Comparison of ENCODE assay signal across 20 cellular contexts in genomic region chr22:26689553-26690301, GRCh38. TPM values are rescaled to one million over a fixed set of nuclear protein-coding genes. Genes with fewer than 3 reads are reported as not detected.
DNase-seq lines count a peak whose midpoint lies in the region; ATAC-seq and TF ChIP-seq lines count a peak whose summit lies in the region.
"Had no signal": no experiment of that assay in that cellular context is flagged by ENCODE, and none has a peak within 500 bp of the region (broad histone marks: within the 10 kb centered on the region; RNA-seq: fewer than 3 reads in every experiment).

No MANE protein-coding gene starts in this region.

- WGBS in mammary epithelial cell (ENCODE audit: low coverage, missing lambda C conversion rate), result 80% methylated on average over 10 of the region's 12 CpGs

- intact Hi-C loops in activated CD4-positive, alpha-beta T cell treated with anti-CD3 and anti-CD28 coated beads, Interleukin-2, amount 10 ng/mL, durations not matched to agents 24 days and 14 days (cut with micrococcal nuclease), result no loop called here
- intact Hi-C loops in mammary epithelial cell (cut with micrococcal nuclease), result no loop called here

- H2AFZ ChIP-seq in GM23338 (0 out of 2 replicates have a peak overlapping the region, but pooled peaks have one; percentile 44), mammary epithelial cell (ENCODE audit: low read depth, low read length) (no peak overlapping the region)

- peaks cover 19 to 79% (median 53%) of the 10 kb centered on the region in 11 experiments; a peak in 18 of 22 replicates for H4K20me1 ChIP-seq in BLaER1 treated with 17β-estradiol and CSF1 and Interleukin-3, amounts not matched to agents 10 nM and 100 nM
- H4K20me1 ChIP-seq in GM23338 (replicated peaks; ENCODE audit: insufficient read depth) (no peaks in the 10 kb centered on the region), mammary epithelial cell (ENCODE audit: insufficient read depth, low read length) (no peaks in the 10 kb centered on the region)

- no peaks in the 10 kb centered on the region for H3K27me3 ChIP-seq in BLaER1 treated with 17β-estradiol and CSF1 and Interleukin-3, amounts not matched to agents 10 nM and 100 nM
- H3K27me3 ChIP-seq in GM23338 (ENCODE audit: insufficient read depth) (0 out of 2 replicates have a peak, but pooled peaks cover 4% of the 10 kb centered on the region), layer of hippocampus (ENCODE audit: control insufficient read depth, insufficient read depth, low read length) (no peaks in the 10 kb centered on the region), mammary epithelial cell (ENCODE audit: insufficient read depth, low read length) (no peaks in the 10 kb centered on the region)
- H3K27me3 ChIP-seq: left lung, transverse colon had no signal

- no TSS peak for BruUV-seq in mammary epithelial cell (replicated peaks; lab: Mats Ljungman, UMichigan)

- peaks cover 7% of the 10 kb centered on the region for H3K27me3 Mint-ChIP-seq in GM23338 (ENCODE audit: insufficient read depth, low read depth, poor library complexity)
- H3K27me3 Mint-ChIP-seq in activated CD4-positive, alpha-beta T cell treated with anti-CD3 and anti-CD28 coated beads, Interleukin-2, amount 10 ng/mL, durations not matched to agents 24 days and 14 days, result no peaks in the 10 kb centered on the region

- H3K9me2 ChIP-seq in GM23338 (ENCODE audit: insufficient read depth), result no peaks in the 10 kb centered on the region

- peaks cover 20% of the 10 kb centered on the region for H3K4me1 Mint-ChIP-seq in GM23338
- peaks cover 14% of the 10 kb centered on the region for H3K4me1 Mint-ChIP-seq in activated CD4-positive, alpha-beta T cell treated with anti-CD3 and anti-CD28 coated beads, Interleukin-2, amount 10 ng/mL, durations not matched to agents 24 days and 14 days
- H3K4me1 Mint-ChIP-seq: mesothelial cell of epicardium had no signal

- peak; percentile 94 for ATAC-seq in GM23338
- ATAC-seq: HCT116, left lung had no signal

- TF ChIP-seq CTCF in GM23338 (conservative IDR thresholded peaks at IDR 0.05; ENCODE audit: low read depth in 2 of 2) (no peak), mammary epithelial cell (conservative IDR thresholded peaks at IDR 0.05 in 1 of 2, IDR thresholded peaks at IDR 0.05 in 1 of 2; ENCODE audit: extremely low read depth in 1 of 2, insufficient read depth in 1 of 2, low read depth in 1 of 2, low read length in 2 of 2) (no peak)

- no peak overlapping the region for H3K27ac ChIP-seq in BLaER1 treated with 17β-estradiol and CSF1 and Interleukin-3, amounts not matched to agents 10 nM and 100 nM
- peak overlapping the region; percentile 42; the same call in 1 of the 2 replicates for H3K27ac ChIP-seq in GM23338 (ENCODE audit: low read depth)
- H3K27ac ChIP-seq in caudate nucleus (ENCODE audit: low read depth, low read length), result peak overlapping the region; percentile 64
- H3K27ac ChIP-seq in layer of hippocampus (ENCODE audit: low read depth, low read length), result peak overlapping the region; percentile 10
- H3K27ac ChIP-seq in mammary epithelial cell (ENCODE audit: insufficient read depth, low read depth, low read length), result no peak overlapping the region
- H3K27ac ChIP-seq: HL-60, left lung, transverse colon had no signal

- no peaks in the 10 kb centered on the region for H3K79me2 ChIP-seq in GM23338 (replicated peaks; ENCODE audit: insufficient read depth)
- H3K79me2 ChIP-seq in mammary epithelial cell (ENCODE audit: insufficient read depth, low read length), result peaks cover 6% of the 10 kb centered on the region

- H3K36me3 ChIP-seq in BLaER1 treated with 17β-estradiol and CSF1 and Interleukin-3, amounts not matched to agents 10 nM and 100 nM, result peaks cover 31 to 60% (median 51%) of the 10 kb centered on the region in 11 experiments
- no peaks in the 10 kb centered on the region for H3K36me3 ChIP-seq in GM23338 (ENCODE audit: insufficient read depth)
- no peaks in the 10 kb centered on the region for H3K36me3 ChIP-seq in mammary epithelial cell (ENCODE audit: insufficient read depth, low read length)

- H3K9ac ChIP-seq in BLaER1 treated with 17β-estradiol and CSF1 and Interleukin-3, amounts not matched to agents 10 nM and 100 nM, result no peak overlapping the region
- no peak overlapping the region for H3K9ac ChIP-seq in mammary epithelial cell (ENCODE audit: insufficient read depth, low read length)

- peaks cover 15% of the 10 kb centered on the region for H3F3A ChIP-seq in GM23338 (replicated peaks; ENCODE audit: low read depth)

- CTCF ChIA-PET in mammary epithelial cell (lab: Charles Lee; ENCODE audit: low non-redundant PET), result no interaction called here

- peaks cover 16 to 48% (median 31%) of the 10 kb centered on the region in 10 experiments for H3K4me1 ChIP-seq in BLaER1 treated with 17β-estradiol and CSF1 and Interleukin-3, amounts not matched to agents 10 nM and 100 nM
- H3K4me1 ChIP-seq in GM23338 (ENCODE audit: insufficient read depth) (peaks cover 21% of the 10 kb centered on the region), mammary epithelial cell (ENCODE audit: insufficient read depth, low read length) (no peaks in the 10 kb centered on the region)
- H3K4me1 ChIP-seq: transverse colon had no signal

- peak; percentile 20 for DNase-seq in GM23338 (ENCODE audit: low spot score)
- DNase-seq in caudate nucleus (lab: John Stamatoyannopoulos, UW), result peak in 5 of 61 donors; percentile 11 to 61 (median 34)
- DNase-seq in NCI-H128 (lab: John Stamatoyannopoulos, UW; ENCODE audit: unreplicated experiment), result no peak
- no peak for DNase-seq in activated CD4-positive, alpha-beta T cell treated with anti-CD3 and anti-CD28 coated beads, Interleukin-2, amount 10 ng/mL, durations not matched to agents 24 days and 14 days
- no peak for DNase-seq in kidney tubule cell (ENCODE audit: low spot score)
- no peak for DNase-seq in mammary epithelial cell
- DNase-seq: activated CD4-positive, alpha-beta T cell treated with anti-CD3 and anti-CD28 coated beads, Interleukin-2, amount 50 U/mL, for 4 hours; DMS 273 treated with DMSO at 0.1 percent for 48 hours; left lung; NCI-H187 treated with DMSO at 0.1 percent for 48 hours; NCI-H2227 treated with DMSO at 0.1 percent for 48 hours; NCI-H748 treated with DMSO at 0.1 percent for 48 hours; T-helper 9 cell; transverse colon had no signal

- no peak overlapping the region for H3K27ac Mint-ChIP-seq in GM23338
- H3K27ac Mint-ChIP-seq in activated CD4-positive, alpha-beta T cell treated with anti-CD3 and anti-CD28 coated beads, Interleukin-2, amount 10 ng/mL, durations not matched to agents 24 days and 14 days, result no peak overlapping the region
- H3K27ac Mint-ChIP-seq: mesothelial cell of epicardium had no signal

- no peak overlapping the region for H3K4me3 ChIP-seq in BLaER1 treated with 17β-estradiol and CSF1 and Interleukin-3, amounts not matched to agents 10 nM and 100 nM
- H3K4me3 ChIP-seq in GM23338 (0 out of 2 replicates have a peak overlapping the region, but pooled peaks have one; percentile 10), mammary epithelial cell (replicated peaks in 1 of 3; ENCODE audit: insufficient read depth in 1 of 3, low read depth in 2 of 3, low read length in 3 of 3) (no peak overlapping the region)
- H3K4me3 ChIP-seq: left lung, transverse colon had no signal

- H3K4me3 Mint-ChIP-seq in GM23338, result no peak overlapping the region; the same call in 2 of the 3 replicates
- no peak overlapping the region for H3K4me3 Mint-ChIP-seq in activated CD4-positive, alpha-beta T cell treated with anti-CD3 and anti-CD28 coated beads, Interleukin-2, amount 10 ng/mL, durations not matched to agents 24 days and 14 days
- H3K4me3 Mint-ChIP-seq: CD14-positive monocyte, mesothelial cell of epicardium had no signal

- dilution Hi-C loops in mammary epithelial cell (cut with HindIII; ENCODE audit: low sequenced_read_pairs), result no loop called here

- in situ Hi-C loops in mammary epithelial cell (cut with MboI; ENCODE audit: low sequenced_read_pairs in 2 of 2), result loop anchor here in 1 of 2 donors (10.0 kb wide), 1 partner anchor 575 kb away; no protein-coding TSS in a partner anchor

- H3K4me2 ChIP-seq in BLaER1 treated with 17β-estradiol and CSF1 and Interleukin-3, amounts not matched to agents 10 nM and 100 nM, result peak overlapping the region in 8 of 11 experiments; percentile 36 to 80 (median 72); a peak in 16 of 22 replicates
- H3K4me2 ChIP-seq in GM23338 (peak overlapping the region; percentile 65), mammary epithelial cell (ENCODE audit: insufficient read depth, low read depth, low read length) (no peak overlapping the region)

- peaks cover 6 to 26% (median 16%) of the 10 kb centered on the region in 11 experiments; a peak in 21 of 22 replicates for H3K9me3 ChIP-seq in BLaER1 treated with 17β-estradiol and CSF1 and Interleukin-3, amounts not matched to agents 10 nM and 100 nM (replicated peaks in 1 of 11)
- no peaks in the 10 kb centered on the region for H3K9me3 ChIP-seq in mammary epithelial cell (replicated peaks; ENCODE audit: insufficient read depth, low read length)
- H3K9me3 ChIP-seq: left lung, transverse colon had no signal

- peaks cover 5% of the 10 kb centered on the region; the same call in 2 of the 3 replicates for H3K36me3 Mint-ChIP-seq in GM23338 (ENCODE audit: low read depth)
- peaks cover 27% of the 10 kb centered on the region for H3K36me3 Mint-ChIP-seq in activated CD4-positive, alpha-beta T cell treated with anti-CD3 and anti-CD28 coated beads, Interleukin-2, amount 10 ng/mL, durations not matched to agents 24 days and 14 days (ENCODE audit: low read depth)

- no peaks in the 10 kb centered on the region; the same call in 2 of the 3 replicates for H3K9me3 Mint-ChIP-seq in GM23338
- H3K9me3 Mint-ChIP-seq in activated CD4-positive, alpha-beta T cell treated with anti-CD3 and anti-CD28 coated beads, Interleukin-2, amount 10 ng/mL, durations not matched to agents 24 days and 14 days, result no peaks in the 10 kb centered on the region

TF ChIP-seq in GM23338, 12 proteins besides CTCF, POLR2A, EP300 and RAD21 (continues in another document):
- no peak for TF ChIP-seq CREB1 (CRISPR knock-in tag; IDR thresholded peaks at IDR 0.05; ENCODE audit: low read depth)

RNA-seq across cellular contexts. Expression of gene MIAT, which starts 32.3 kb away (rescaled TPM):
- total RNA-seq in GM23338 (2014; rRNA removed; shearing (Covaris generic)), result 51.4 and 63.6 TPM in 2 replicates
- 8.2 and 10.0 TPM in 2 replicates for polyA plus RNA-seq in GM23338 (2016; fragmentation: Nextera tagmentation; extraction: Ambion mirVana)
- total RNA-seq in activated CD4-positive, alpha-beta T cell treated with anti-CD3 and anti-CD28 coated beads, Interleukin-2, amount 10 ng/mL, durations not matched to agents 24 days and 14 days, result 38.4 and 42.3 TPM in 2 replicates
- under 1 TPM; 0.50 to 0.64 TPM for total RNA-seq in mammary epithelial cell
- polyA plus RNA-seq in mammary epithelial cell, result 0.02 TPM
- 0.93 TPM for polyA minus RNA-seq in mammary epithelial cell

Comparison
In these comparisons a context has a peak if more than half of its experiments do, and no peak if none do; other contexts are left out.
1. H3K27ac ChIP-seq: peak in GM23338 (single experiment), caudate nucleus (single experiment) and layer of hippocampus (single experiment); none in BLaER1 treated with 17β-estradiol and CSF1 and Interleukin-3, amounts not matched to agents 10 nM and 100 nM (0 of 11) and mammary epithelial cell (single experiment).
2. RNA of gene MIAT, which starts 32.3 kb away (total RNA-seq): 51.4 to 63.6 TPM in GM23338 and 38.4 to 42.3 TPM in activated CD4-positive, alpha-beta T cell treated with anti-CD3 and anti-CD28 coated beads, Interleukin-2, amount 10 ng/mL, durations not matched to agents 24 days and 14 days; 0.50 to 0.64 TPM in mammary epithelial cell; every median in the first group is over 10 times any median in the second.